In the genomic region with DNA sequence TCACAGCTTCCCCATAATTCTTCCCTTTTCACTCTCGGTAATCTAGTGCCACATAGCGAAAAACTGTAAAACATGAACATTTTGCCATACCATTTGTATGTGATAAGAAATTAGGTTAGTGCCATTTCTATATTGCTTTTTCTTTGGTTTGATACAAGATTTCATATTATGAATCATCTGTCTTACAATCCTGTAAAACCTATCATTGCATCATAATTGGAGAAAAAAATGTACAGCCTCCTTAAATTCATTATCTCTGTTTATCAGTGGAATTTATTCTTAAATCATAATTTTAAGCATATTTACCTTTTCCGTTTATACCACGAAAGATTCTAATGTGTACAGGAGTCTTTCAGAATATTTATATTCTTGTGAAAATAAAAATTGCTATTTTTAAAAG, we compare ENCODE assay signal across 22 cellular contexts. TPM values are rescaled to one million over a fixed set of nuclear protein-coding genes. Genes with fewer than 3 reads are reported as not detected.
DNase-seq lines count a peak whose midpoint lies in the region; ATAC-seq, FAIRE-seq and TF ChIP-seq lines count a peak whose summit lies in the region.
"Had no signal": no experiment of that assay in that cellular context is flagged by ENCODE, and none has a peak within 500 bp of the region (broad histone marks: within the 10 kb centered on the region; RNA-seq: fewer than 3 reads in every experiment).

No MANE protein-coding gene starts in this region.

- TF ChIP-seq RAD21 in HepG2 (CRISPR knock-in tag; IDR thresholded peaks at IDR 0.05) (no peak), K562 (CRISPR knock-in tag; conservative IDR thresholded peaks at IDR 0.05 in 1 of 2, IDR thresholded peaks at IDR 0.05 in 1 of 2) (no peak)

- no peaks in the 10 kb centered on the region for H3K4me1 ChIP-seq in HepG2 (ENCODE audit: insufficient read depth, low read length)
- no peaks in the 10 kb centered on the region for H3K4me1 ChIP-seq in right lobe of liver
- peaks cover 17% of the 10 kb centered on the region for H3K4me1 ChIP-seq in OCI-LY3 (ENCODE audit: low read length)
- no peaks in the 10 kb centered on the region for H3K4me1 ChIP-seq in K562 (replicated peaks in 1 of 2; ENCODE audit: control insufficient read depth in 2 of 2, insufficient read depth in 2 of 2, low read length in 2 of 2)
- H3K4me1 ChIP-seq in pancreas, result no peaks in the 10 kb centered on the region
- H3K4me1 ChIP-seq in HAP-1, result no peaks in the 10 kb centered on the region
- peaks cover 0 to 9% (median 0%) of the 10 kb centered on the region in 4 donors for H3K4me1 ChIP-seq in tibial nerve

- BruUV-seq in HepG2 (replicated peaks; lab: Mats Ljungman, UMichigan) (no TSS peak), K562 (replicated peaks; lab: Mats Ljungman, UMichigan) (no TSS peak)

- in situ Hi-C loops in HepG2 (cut with HindIII; ENCODE audit: extremely low pct_ligation_motif_present, low pct_unique_long_range_greater_than_20kb), result no loop called here
- in situ Hi-C loops in K562 (cut with MboI), result no loop called here
- in situ Hi-C loops in HAP-1 (cut with MboI; ENCODE audit: low sequenced_read_pairs), result no loop called here

- H3K27me3 ChIP-seq in HepG2 (ENCODE audit: control insufficient read depth in 1 of 2, insufficient read depth in 2 of 2, low read length in 2 of 2) (no peaks in the 10 kb centered on the region), right lobe of liver (no peaks in the 10 kb centered on the region), OCI-LY3 (ENCODE audit: low read depth, low read length) (no peaks in the 10 kb centered on the region), K562 (ENCODE audit: control insufficient read depth in 2 of 2, insufficient read depth in 2 of 2, low read length in 2 of 2) (no peaks in the 10 kb centered on the region), pancreas (no peaks in the 10 kb centered on the region), HAP-1 (ENCODE audit: low read depth) (no peaks in the 10 kb centered on the region), tibial nerve (no peaks in the 10 kb centered on the region)
- H3K27me3 ChIP-seq: BLaER1 treated with 17β-estradiol and CSF1 and Interleukin-3, amounts not matched to agents 10 nM and 100 nM had no signal

- WGBS in HepG2 (ENCODE audit: low lambda C conversion rate), result 96% methylated on average over 4 of the region's 4 CpGs
- 90% methylated on average over 4 of the region's 4 CpGs for WGBS in right lobe of liver (ENCODE audit: insufficient coverage, low coverage, low lambda C conversion rate, missing lambda C conversion rate)
- WGBS in K562 (ENCODE audit: insufficient coverage, low coverage, missing lambda C conversion rate), result 94% methylated on average over 4 of the region's 4 CpGs
- WGBS in pancreas, 2 donors, result 94 to 96% methylated on average over 4 of the region's 4 CpGs
- 95 to 96% methylated on average over 4 of the region's 4 CpGs for WGBS in tibial nerve, 2 donors

- H3K4me3 ChIP-seq in HepG2 (replicated peaks in 1 of 3; ENCODE audit: insufficient read depth in 1 of 3, low read depth in 2 of 3, low read length in 3 of 3) (no peak overlapping the region), right lobe of liver (no peak overlapping the region), OCI-LY3 (ENCODE audit: low read length) (no peak overlapping the region), K562 (no peak overlapping the region), pancreas (no peak overlapping the region), HAP-1 (no peak overlapping the region), tibial nerve (no peak overlapping the region)
- H3K4me3 ChIP-seq: BLaER1 treated with 17β-estradiol and CSF1 and Interleukin-3, amounts not matched to agents 10 nM and 100 nM; GM23248 had no signal

- H3K27ac ChIP-seq in HepG2 (ENCODE audit: extremely low read length, insufficient read depth, low read length) (no peak overlapping the region), right lobe of liver (no peak overlapping the region), OCI-LY3 (ENCODE audit: low read length) (no peak overlapping the region), K562 (ENCODE audit: extremely low read depth, low read depth, low read length) (no peak overlapping the region), pancreas (no peak overlapping the region), tibial nerve (no peak overlapping the region)
- H3K27ac ChIP-seq: BLaER1 treated with 17β-estradiol and CSF1 and Interleukin-3, amounts not matched to agents 10 nM and 100 nM; GM23248 had no signal

- TF ChIP-seq POLR2A in HepG2 (IDR thresholded peaks at IDR 0.05; ENCODE audit: insufficient read depth in 1 of 2, low read depth in 2 of 2, low read length in 2 of 2) (no peak), right lobe of liver (IDR thresholded peaks at IDR 0.05) (no peak), K562 (conservative IDR thresholded peaks at IDR 0.05) (no peak), tibial nerve (IDR thresholded peaks at IDR 0.05) (no peak)

- H3K4me2 ChIP-seq in HepG2 (ENCODE audit: low read depth, low read length) (no peak overlapping the region), OCI-LY3 (ENCODE audit: low read length) (no peak overlapping the region), K562 (ENCODE audit: insufficient read depth, low read length) (no peak overlapping the region)
- H3K4me2 ChIP-seq: BLaER1 treated with 17β-estradiol and CSF1 and Interleukin-3, amounts not matched to agents 10 nM and 100 nM had no signal

- POLR2A ChIA-PET in HepG2 (lab: Yijun Ruan, JAX) (no interaction called here), K562 (lab: Yijun Ruan, JAX) (interaction anchor here (0.7 kb wide), 1 partner anchor 238 kb away, joined by 3 read pairs; no protein-coding TSS in a partner anchor)

- H3K9ac ChIP-seq in HepG2 (ENCODE audit: insufficient read depth, low read depth, low read length), result no peak overlapping the region
- no peak overlapping the region for H3K9ac ChIP-seq in OCI-LY3 (ENCODE audit: low read length)
- no peak overlapping the region for H3K9ac ChIP-seq in K562 (ENCODE audit: insufficient read depth in 1 of 2, low read depth in 2 of 2, low read length in 2 of 2)
- H3K9ac ChIP-seq: BLaER1 treated with 17β-estradiol and CSF1 and Interleukin-3, amounts not matched to agents 10 nM and 100 nM; GM23248 had no signal

- no peak for TF ChIP-seq CTCF in HepG2 (CRISPR knock-in tag; IDR thresholded peaks at IDR 0.05)
- no peak for TF ChIP-seq CTCF in right lobe of liver (IDR thresholded peaks at IDR 0.05)
- peak; percentile 35 for TF ChIP-seq CTCF in OCI-LY3 (IDR thresholded peaks at IDR 0.05; ENCODE audit: low read depth, low read length)
- TF ChIP-seq CTCF in K562 (IDR thresholded peaks at IDR 0.05 in 2 of 3, conservative IDR thresholded peaks at IDR 0.05 in 1 of 3; ENCODE audit: insufficient read depth in 2 of 3, low read depth in 1 of 3, low read length in 3 of 3), result no peak
- no peak for TF ChIP-seq CTCF in pancreas (IDR thresholded peaks at IDR 0.05)
- no peak for TF ChIP-seq CTCF in tibial nerve (IDR thresholded peaks at IDR 0.05)

- TF ChIP-seq EP300 in HepG2 (IDR thresholded peaks at IDR 0.05; ENCODE audit: low read depth in 2 of 2, low read length in 2 of 2) (no peak), HepG2 (CRISPR knock-in tag; IDR thresholded peaks at IDR 0.05; ENCODE audit: borderline replicate concordance) (no peak), K562 (IDR thresholded peaks at IDR 0.05; ENCODE audit: low read length) (no peak), tibial nerve (IDR thresholded peaks at IDR 0.05) (no peak)

- no peak for DNase-seq in HepG2 (ENCODE audit: low spot score)
- DNase-seq in right lobe of liver, result no peak
- no peak for DNase-seq in K562 (ENCODE audit: extremely low read depth in 1 of 4, low spot score in 3 of 4)
- DNase-seq in pancreas, result no peak
- no peak for DNase-seq in activated T-cell treated with anti-CD3 and anti-CD28 coated beads, Interleukin-2, amount 50 U/mL, for 48 hours
- no peak for DNase-seq in HAP-1 (ENCODE audit: low spot score in 2 of 2)
- no peak for DNase-seq in tibial nerve (ENCODE audit: low spot score in 2 of 2)
- DNase-seq: 8988T; CD4-positive, CD25-positive, alpha-beta regulatory T cell; CD8-positive, alpha-beta memory T cell; COR-L47; DMS 273 treated with DMSO at 0.1 percent for 48 hours; DMS53; DND-41; EL; GM23248; HFFc6; KBM-7 had no signal

- H4K20me1 ChIP-seq in HepG2 (ENCODE audit: insufficient read depth, low read length) (no peaks in the 10 kb centered on the region), OCI-LY3 (ENCODE audit: insufficient read depth, low read length) (0 out of 2 replicates have a peak, but pooled peaks cover 5% of the 10 kb centered on the region), K562 (replicated peaks; ENCODE audit: control insufficient read depth, insufficient read depth, low read length) (no peaks in the 10 kb centered on the region)

- FAIRE-seq in HepG2 (lab: Jason Lieb, UNC), result no peak
- FAIRE-seq in K562 (lab: Jason Lieb, UNC), result no peak
- peak; percentile 13 for FAIRE-seq in pancreas (lab: Jason Lieb, UNC)
- FAIRE-seq: GM12891 had no signal

- ATAC-seq in HepG2 (no peak), right lobe of liver (no peak), K562 (no peak), pancreas (no peak)
- ATAC-seq: HCT116 had no signal

- H3K36me3 ChIP-seq in HepG2 (replicated peaks in 1 of 2; ENCODE audit: control insufficient read depth in 1 of 2, insufficient read depth in 2 of 2, low read length in 2 of 2) (peaks cover 9 to 45% of the 10 kb centered on the region in 2 experiments), right lobe of liver (peaks cover 0 to 70% (median 29%) of the 10 kb centered on the region in 4 donors), OCI-LY3 (replicated peaks; ENCODE audit: low read depth, low read length) (peaks cover 27% of the 10 kb centered on the region), K562 (ENCODE audit: control insufficient read depth, insufficient read depth, low read length) (peaks cover 85% of the 10 kb centered on the region), pancreas (peaks cover 0 to 53% (median 8%) of the 10 kb centered on the region in 3 donors), HAP-1 (replicated peaks) (peaks cover 41% of the 10 kb centered on the region), tibial nerve (peaks cover 0 to 78% (median 2%) of the 10 kb centered on the region in 3 donors)

- CTCF ChIA-PET in HepG2 (lab: Yijun Ruan, JAX; ENCODE audit: low intra/inter-chr PET ratio, low total read pairs), result no interaction called here
- CTCF ChIA-PET in K562 (lab: Yijun Ruan, JAX; ENCODE audit: low intra/inter-chr PET ratio), result no interaction called here

- H3K79me2 ChIP-seq in HepG2 (ENCODE audit: insufficient read depth, low read length) (no peaks in the 10 kb centered on the region), OCI-LY3 (ENCODE audit: low read length) (no peaks in the 10 kb centered on the region), K562 (ENCODE audit: control insufficient read depth, insufficient read depth, low read length) (no peaks in the 10 kb centered on the region)

- H2AFZ ChIP-seq in HepG2 (ENCODE audit: low read length) (no peak overlapping the region), OCI-LY3 (ENCODE audit: low read depth, low read length) (no peak overlapping the region), K562 (ENCODE audit: low read depth, low read length) (no peak overlapping the region)
- H2AFZ ChIP-seq: GM23248 had no signal

- no peaks in the 10 kb centered on the region for H3K9me3 ChIP-seq in HepG2 (ENCODE audit: low read length)
- no peaks in the 10 kb centered on the region for H3K9me3 ChIP-seq in right lobe of liver
- H3K9me3 ChIP-seq in OCI-LY3 (ENCODE audit: insufficient read depth, low read length), result no peaks in the 10 kb centered on the region
- no peaks in the 10 kb centered on the region for H3K9me3 ChIP-seq in K562 (replicated peaks; ENCODE audit: control insufficient read depth, insufficient read depth, low read depth, low read length)
- no peaks in the 10 kb centered on the region for H3K9me3 ChIP-seq in pancreas
- no peaks in the 10 kb centered on the region for H3K9me3 ChIP-seq in HAP-1
- H3K9me3 ChIP-seq in tibial nerve, result no peaks in the 10 kb centered on the region
- H3K9me3 ChIP-seq: BLaER1 treated with 17β-estradiol and CSF1 and Interleukin-3, amounts not matched to agents 10 nM and 100 nM had no signal

- H3K9me1 ChIP-seq in K562 (ENCODE audit: control insufficient read depth, insufficient read depth, low read length), result no peaks in the 10 kb centered on the region

- intact Hi-C loops in HepG2 (cut with micrococcal nuclease; ENCODE audit: unreplicated experiment), result no loop called here
- intact Hi-C loops in right lobe of liver (cut with DNase I), result no loop called here
- intact Hi-C loops in K562 (cut with micrococcal nuclease), result no loop called here
- intact Hi-C loops in pancreas (cut with DNase I), result no loop called here

RNA-seq across cellular contexts. Expression of a gene that starts 23.8 kb away (rescaled TPM):
- 53.5 and 68.7 TPM in 2 replicates for total RNA-seq in HepG2 (2016; rRNA removed; fragmentation: Illumina TruSeq; extraction: Trizol)
- 23.2 and 27.8 TPM in 2 replicates for total RNA-seq in HepG2 (2016; cell fraction: cytosol; rRNA removed; fragmentation: Illumina TruSeq; extraction: Trizol; ENCODE audit: low read depth)
- total RNA-seq in HepG2 (2016; cell fraction: insoluble cytoplasmic fraction; rRNA removed; fragmentation: Illumina TruSeq; extraction: Trizol), result 52.0 and 67.0 TPM in 2 replicates
- 20.0 and 27.1 TPM in 2 replicates for total RNA-seq in HepG2 (2016; cell fraction: membrane; rRNA removed; fragmentation: Illumina TruSeq; extraction: Trizol)
- 65.7 and 66.3 TPM in 2 replicates for total RNA-seq in HepG2 (2016; cell fraction: nucleus; rRNA removed; fragmentation: Illumina TruSeq; extraction: Trizol)
- 54.0 and 55.7 TPM in 2 replicates for polyA plus RNA-seq in HepG2 (2011; rRNA removed)
- polyA plus RNA-seq in HepG2 (2011; cell fraction: cytosol; rRNA removed), result 22.3 and 33.1 TPM in 2 replicates
- 16.0 and 16.5 TPM in 2 replicates for polyA plus RNA-seq in HepG2 (2011; cell fraction: nucleus; rRNA removed)
- polyA plus RNA-seq in HepG2 (2012), result 82.5 and 100 TPM in 2 replicates
- 4.9 and 6.5 TPM in 2 replicates for polyA plus RNA-seq in HepG2 (2016; cell fraction: cytosol; fragmentation: Illumina TruSeq; extraction: Trizol; ENCODE audit: low read depth)
- 59.8 and 62.0 TPM in 2 replicates for polyA plus RNA-seq in HepG2 (2016; cell fraction: insoluble cytoplasmic fraction; fragmentation: Illumina TruSeq; extraction: Trizol; ENCODE audit: low read depth)
- 8.2 and 11.5 TPM in 2 replicates for polyA plus RNA-seq in HepG2 (2016; cell fraction: membrane; fragmentation: Illumina TruSeq; extraction: Trizol; ENCODE audit: low read depth)
- 95.5 and 100 TPM in 2 replicates for polyA plus RNA-seq in HepG2 (2016; cell fraction: nucleus; fragmentation: Illumina TruSeq; extraction: Trizol; ENCODE audit: insufficient read depth, low read depth)
- 136 and 163 TPM in 2 replicates for polyA minus RNA-seq in HepG2 (2011; rRNA and poly(A)+ RNA removed; ENCODE audit: low replicate concordance)
- polyA minus RNA-seq in HepG2 (2011; cell fraction: cytosol; rRNA and poly(A)+ RNA removed), result 36.2 and 39.5 TPM in 2 replicates
- 50.5 and 51.8 TPM in 2 replicates for polyA minus RNA-seq in HepG2 (2011; cell fraction: nucleus; rRNA and poly(A)+ RNA removed)
- total RNA-seq in right lobe of liver, result 100 to 1,000 TPM in 3 of 6 experiments, 10 to 100 TPM in 3; 38.5 to 133 (median 96.5) TPM
- total RNA-seq in K562 (2011; cell fraction: chromatin; rRNA removed; ENCODE audit: low replicate concordance), result 16.8 and 69.9 TPM in 2 replicates
- 9.7 and 15.5 TPM in 2 replicates for total RNA-seq in K562 (2011; cell fraction: nucleolus; rRNA removed)
- 37.0 and 70.5 TPM in 2 replicates for total RNA-seq in K562 (2011; cell fraction: nucleoplasm; rRNA removed)
- total RNA-seq in K562 (2014; rRNA removed), result 34.5 and 36.0 TPM in 2 replicates
- total RNA-seq in K562 (2014; rRNA removed; fragmentation: Illumina TruSeq; extraction: Trizol), result 45.3 and 55.8 TPM in 2 replicates
- total RNA-seq in K562 (2015; rRNA removed; fragmentation: Illumina TruSeq; extraction: Trizol), result 47.9 and 51.8 TPM in 2 replicates
- total RNA-seq in K562 (2021), result 46.6 and 52.1 TPM in 2 replicates
- 47.3 and 54.0 TPM in 2 replicates for polyA plus RNA-seq in K562 (2011; rRNA removed)
- 28.3 and 50.2 TPM in 2 replicates for polyA plus RNA-seq in K562 (2011; cell fraction: cytosol; rRNA removed)
- polyA plus RNA-seq in K562 (2011; cell fraction: nucleus; rRNA removed), result 24.7 and 33.9 TPM in 2 replicates
- 36.4 and 92.2 TPM in 2 replicates for polyA plus RNA-seq in K562 (2012)
- polyA plus RNA-seq in K562 (2014; fragmentation: Illumina TruSeq; extraction: Trizol), result 62.6 and 78.8 TPM in 2 replicates
- 100 to 1,000 TPM; 118 to 152 TPM for polyA plus RNA-seq in K562 (2014; fragmentation: Nextera tagmentation; extraction: Ambion mirVana)
- 43.2 and 52.7 TPM in 2 replicates for polyA plus RNA-seq in K562 (2014; rRNA removed)
- polyA minus RNA-seq in K562 (2011; rRNA and poly(A)+ RNA removed), result 94.8 and 102 TPM in 2 replicates
- 18.3 and 22.0 TPM in 2 replicates for polyA minus RNA-seq in K562 (2011; cell fraction: cytosol; rRNA and poly(A)+ RNA removed)
- 10.4 and 24.3 TPM in 2 replicates for polyA minus RNA-seq in K562 (2011; cell fraction: nucleus; rRNA and poly(A)+ RNA removed)
- total RNA-seq in pancreas, result 100 to 1,000 TPM in 3 of 6 donors, 10 to 100 TPM in 3; 89.0 to 119 (median 100) TPM
- polyA plus RNA-seq in pancreas, result 10 to 100 TPM; 23.6 to 96.5 TPM
- 10 to 100 TPM; 36.0 to 53.3 (median 45.7) TPM for total RNA-seq in tibial nerve

RNA-seq across cellular contexts. Expression of a gene that starts 47.4 kb away (rescaled TPM):
- total RNA-seq in HepG2 (2016; rRNA removed; fragmentation: Illumina TruSeq; extraction: Trizol), result 12.1 and 14.0 TPM in 2 replicates
- 13.9 and 14.8 TPM in 2 replicates for total RNA-seq in HepG2 (2016; cell fraction: cytosol; rRNA removed; fragmentation: Illumina TruSeq; extraction: Trizol; ENCODE audit: low read depth)
- total RNA-seq in HepG2 (2016; cell fraction: insoluble cytoplasmic fraction; rRNA removed; fragmentation: Illumina TruSeq; extraction: Trizol), result 11.1 and 12.6 TPM in 2 replicates
- total RNA-seq in HepG2 (2016; cell fraction: membrane; rRNA removed; fragmentation: Illumina TruSeq; extraction: Trizol), result 24.8 and 29.9 TPM in 2 replicates
- 9.0 and 9.5 TPM in 2 replicates for total RNA-seq in HepG2 (2016; cell fraction: nucleus; rRNA removed; fragmentation: Illumina TruSeq; extraction: Trizol)
- 15.5 and 23.2 TPM in 2 replicates for polyA plus RNA-seq in HepG2 (2011; rRNA removed)
- polyA plus RNA-seq in HepG2 (2011; cell fraction: cytosol; rRNA removed), result 11.0 and 14.4 TPM in 2 replicates
- 4.1 and 4.9 TPM in 2 replicates for polyA plus RNA-seq in HepG2 (2011; cell fraction: nucleus; rRNA removed)
- 14.5 and 17.6 TPM in 2 replicates for polyA plus RNA-seq in HepG2 (2012)
- polyA plus RNA-seq in HepG2 (2016; cell fraction: cytosol; fragmentation: Illumina TruSeq; extraction: Trizol; ENCODE audit: low read depth), result 37.7 and 40.2 TPM in 2 replicates
- polyA plus RNA-seq in HepG2 (2016; cell fraction: insoluble cytoplasmic fraction; fragmentation: Illumina TruSeq; extraction: Trizol; ENCODE audit: low read depth), result 27.1 and 30.7 TPM in 2 replicates
- polyA plus RNA-seq in HepG2 (2016; cell fraction: membrane; fragmentation: Illumina TruSeq; extraction: Trizol; ENCODE audit: low read depth), result 48.6 and 61.0 TPM in 2 replicates
- 17.4 and 17.9 TPM in 2 replicates for polyA plus RNA-seq in HepG2 (2016; cell fraction: nucleus; fragmentation: Illumina TruSeq; extraction: Trizol; ENCODE audit: insufficient read depth, low read depth)
- 2.2 and 10.2 TPM in 2 replicates for polyA minus RNA-seq in HepG2 (2011; rRNA and poly(A)+ RNA removed; ENCODE audit: low replicate concordance)
- polyA minus RNA-seq in HepG2 (2011; cell fraction: cytosol; rRNA and poly(A)+ RNA removed), result 12.7 and 14.9 TPM in 2 replicates
- 12.9 and 16.7 TPM in 2 replicates for polyA minus RNA-seq in HepG2 (2011; cell fraction: nucleus; rRNA and poly(A)+ RNA removed)
- total RNA-seq in right lobe of liver, result 1 to 10 TPM; 1.0 to 4.2 (median 1.6) TPM
- total RNA-seq in K562 (2011; cell fraction: chromatin; rRNA removed; ENCODE audit: low replicate concordance), result 2.5 and 7.3 TPM in 2 replicates
- total RNA-seq in K562 (2011; cell fraction: nucleolus; rRNA removed), result 1.3 and 2.4 TPM in 2 replicates
- total RNA-seq in K562 (2011; cell fraction: nucleoplasm; rRNA removed), result 4.3 and 6.6 TPM in 2 replicates
- 6.0 and 8.3 TPM in 2 replicates for total RNA-seq in K562 (2014; rRNA removed)
- 9.1 and 9.6 TPM in 2 replicates for total RNA-seq in K562 (2014; rRNA removed; fragmentation: Illumina TruSeq; extraction: Trizol)
- 7.8 and 9.5 TPM in 2 replicates for total RNA-seq in K562 (2015; rRNA removed; fragmentation: Illumina TruSeq; extraction: Trizol)
- 5.0 and 6.6 TPM in 2 replicates for total RNA-seq in K562 (2021)
- polyA plus RNA-seq in K562 (2011; rRNA removed), result 6.8 and 8.7 TPM in 2 replicates
- 2.9 and 4.4 TPM in 2 replicates for polyA plus RNA-seq in K562 (2011; cell fraction: cytosol; rRNA removed)
- 1.4 and 1.7 TPM in 2 replicates for polyA plus RNA-seq in K562 (2011; cell fraction: nucleus; rRNA removed)
- polyA plus RNA-seq in K562 (2012), result 6.9 and 16.9 TPM in 2 replicates
- 9.9 and 10.5 TPM in 2 replicates for polyA plus RNA-seq in K562 (2014; fragmentation: Illumina TruSeq; extraction: Trizol)
- 1 to 10 TPM; 1.3 to 1.5 TPM for polyA plus RNA-seq in K562 (2014; fragmentation: Nextera tagmentation; extraction: Ambion mirVana)
- 5.1 and 6.0 TPM in 2 replicates for polyA plus RNA-seq in K562 (2014; rRNA removed)
- 5.0 and 5.8 TPM in 2 replicates for polyA minus RNA-seq in K562 (2011; rRNA and poly(A)+ RNA removed)
- 2.4 and 3.2 TPM in 2 replicates for polyA minus RNA-seq in K562 (2011; cell fraction: cytosol; rRNA and poly(A)+ RNA removed)
- 1.5 and 2.7 TPM in 2 replicates for polyA minus RNA-seq in K562 (2011; cell fraction: nucleus; rRNA and poly(A)+ RNA removed)
- total RNA-seq in pancreas, result 10 to 100 TPM in 3 of 6 donors, 1 to 10 TPM in 3; 7.6 to 12.7 (median 10.2) TPM
- 1 to 10 TPM; 4.4 to 5.1 TPM for polyA plus RNA-seq in pancreas
- total RNA-seq in tibial nerve, result 10 to 100 TPM in 1 of 4 donors, 1 to 10 TPM in 3; 1.7 to 17.7 (median 3.7) TPM
